ENCODE assay signal across 8 cellular contexts in genomic region chr18:55322176-55322735, GRCh38.
A peak's percentile ranks its signal among the peaks of the same experiment; 100 is the strongest.
DNase-seq lines count a peak whose midpoint lies in the region; ATAC-seq and TF ChIP-seq lines count a peak whose summit lies in the region.

No MANE protein-coding gene starts in this region.

- intact Hi-C loops in activated T-helper 2 cell treated with anti-CD3 and anti-CD28 coated beads, Interferon-gamma antibody, Interleukin-2, Interleukin-4, amounts not matched to agents 10 μg/mL and 5 μg/mL and 100 μg/mL, durations not matched to agents 14 hours and 24 hours and 36 hours (cut with micrococcal nuclease) = loop anchor here (5.0 kb wide), 1 partner anchor 90 kb away; no protein-coding TSS in a partner anchor

- no peaks in the 10 kb centered on the region for H3K36me3 ChIP-seq in neuron (ENCODE audit: insufficient read depth, low read length)

- H3K9me3 ChIP-seq in neuron (ENCODE audit: low read length) = no peaks in the 10 kb centered on the region

- peaks cover 3% of the 10 kb centered on the region for H3K4me1 Mint-ChIP-seq in activated T-helper 2 cell treated with anti-CD3 and anti-CD28 coated beads, Interferon-gamma antibody, Interleukin-2, Interleukin-4, amounts not matched to agents 10 μg/mL and 5 μg/mL and 100 μg/mL, durations not matched to agents 14 hours and 24 hours and 36 hours (ENCODE audit: low read depth)

- H3K9me3 Mint-ChIP-seq in activated T-helper 2 cell treated with anti-CD3 and anti-CD28 coated beads, Interferon-gamma antibody, Interleukin-2, Interleukin-4, amounts not matched to agents 10 μg/mL and 5 μg/mL and 100 μg/mL, durations not matched to agents 14 hours and 24 hours and 36 hours = no peaks in the 10 kb centered on the region

- TF ChIP-seq CTCF in AG09319 (IDR thresholded peaks at IDR 0.05; ENCODE audit: low read depth, low read length) = peak; percentile 29

- H3K4me1 ChIP-seq in neuron (ENCODE audit: insufficient read depth, low read length) = peaks cover 58% of the 10 kb centered on the region

- H3K4me3 Mint-ChIP-seq in activated T-helper 2 cell treated with anti-CD3 and anti-CD28 coated beads, Interferon-gamma antibody, Interleukin-2, Interleukin-4, amounts not matched to agents 10 μg/mL and 5 μg/mL and 100 μg/mL, durations not matched to agents 14 hours and 24 hours and 36 hours (ENCODE audit: low read depth) = peak overlapping the region; percentile 72

- H3K27me3 ChIP-seq in neuron (ENCODE audit: insufficient read depth, low read length) = no peaks in the 10 kb centered on the region

- H3K27me3 Mint-ChIP-seq in activated T-helper 2 cell treated with anti-CD3 and anti-CD28 coated beads, Interferon-gamma antibody, Interleukin-2, Interleukin-4, amounts not matched to agents 10 μg/mL and 5 μg/mL and 100 μg/mL, durations not matched to agents 14 hours and 24 hours and 36 hours (ENCODE audit: low read depth) = peaks cover 48% of the 10 kb centered on the region

- H2AFZ ChIP-seq in neuron (ENCODE audit: low read depth, low read length) = peak overlapping the region; percentile 5

- ATAC-seq in GM18519 (IDR thresholded peaks at IDR 0.05; ENCODE audit: low FRiP score, unreplicated experiment) (peak; percentile 51), HG02973 (IDR thresholded peaks at IDR 0.05; ENCODE audit: unreplicated experiment) (peak; percentile 53)

- H3K27ac Mint-ChIP-seq in activated T-helper 2 cell treated with anti-CD3 and anti-CD28 coated beads, Interferon-gamma antibody, Interleukin-2, Interleukin-4, amounts not matched to agents 10 μg/mL and 5 μg/mL and 100 μg/mL, durations not matched to agents 14 hours and 24 hours and 36 hours = no peak overlapping the region

- peak overlapping the region; percentile 63 for H3K4me3 ChIP-seq in neuron (ENCODE audit: low read length)

- DNase-seq in AG09319 (ENCODE audit: extremely low read depth, low read depth) = peak; percentile 91
- DNase-seq in NCI-H2081 treated with DMSO at 0.1 percent for 48 hours (lab: John Stamatoyannopoulos, UW) = peak; percentile 50
- no peak for DNase-seq in activated T-helper 2 cell treated with anti-CD3 and anti-CD28 coated beads, Interferon-gamma antibody, Interleukin-2, Interleukin-4, amounts not matched to agents 10 μg/mL and 5 μg/mL and 100 μg/mL, durations not matched to agents 14 hours and 24 hours and 36 hours (ENCODE audit: low spot score)
- peak; percentile 89 for DNase-seq in glomerular endothelial cell (ENCODE audit: extremely low read depth, low read depth, low spot score)
- DNase-seq in UCSD-AML1 (lab: John Stamatoyannopoulos, UW; ENCODE audit: unreplicated experiment) = no peak

- no peaks in the 10 kb centered on the region for H3K36me3 Mint-ChIP-seq in activated T-helper 2 cell treated with anti-CD3 and anti-CD28 coated beads, Interferon-gamma antibody, Interleukin-2, Interleukin-4, amounts not matched to agents 10 μg/mL and 5 μg/mL and 100 μg/mL, durations not matched to agents 14 hours and 24 hours and 36 hours (ENCODE audit: low read depth)

Comparison
In these comparisons a context has a peak if more than half of its experiments do, and no peak if none do; other contexts are left out.
1. DNase-seq: peak in AG09319 (single experiment), NCI-H2081 treated with DMSO at 0.1 percent for 48 hours (single experiment) and glomerular endothelial cell (single experiment); none in activated T-helper 2 cell treated with anti-CD3 and anti-CD28 coated beads, Interferon-gamma antibody, Interleukin-2, Interleukin-4, amounts not matched to agents 10 μg/mL and 5 μg/mL and 100 μg/mL, durations not matched to agents 14 hours and 24 hours and 36 hours (single experiment) and UCSD-AML1 (single experiment).